ENCODE assay signal across 19 cellular contexts in genomic region chr1:29576510-29576909, GRCh38.
DNase-seq lines count a peak whose midpoint lies in the region; FAIRE-seq and TF ChIP-seq lines count a peak whose summit lies in the region.
"Had no signal": no experiment of that assay in that cellular context is flagged by ENCODE, and none has a peak within 500 bp of the region (broad histone marks: within the 10 kb centered on the region; RNA-seq: fewer than 3 reads in every experiment).

No MANE protein-coding gene starts in this region.

- TF ChIP-seq CTCF in bronchial epithelial cell (IDR thresholded peaks at IDR 0.05; ENCODE audit: insufficient read depth, low read length, severe bottlenecking) (no peak), lower leg skin (IDR thresholded peaks at IDR 0.05) (no peak)

- intact Hi-C loops in lower leg skin (cut with DNase I; ENCODE audit: low total_unique reads), result no loop called here

- FAIRE-seq in bronchial epithelial cell (lab: Jason Lieb, UNC), result peak; percentile 23
- FAIRE-seq: A204.1 had no signal

- no peaks in the 10 kb centered on the region for H3K27me3 ChIP-seq in bronchial epithelial cell (ENCODE audit: control insufficient read depth, insufficient read depth, low read length)

- TF ChIP-seq POLR2A in lower leg skin (IDR thresholded peaks at IDR 0.05), result no peak

- H3K4me3 ChIP-seq in bronchial epithelial cell (ENCODE audit: low read depth, low read length) (no peak overlapping the region), lower leg skin (ENCODE audit: low read depth, poor library complexity, severe bottlenecking) (no peak overlapping the region)
- H3K4me3 ChIP-seq: SK-N-MC had no signal

- DNase-seq in NCI-H748 (lab: John Stamatoyannopoulos, UW; ENCODE audit: unreplicated experiment) (peak; percentile 16), NCI-H748 treated with DMSO at 0.1 percent for 48 hours (lab: John Stamatoyannopoulos, UW) (no peak), NCI-H2196 (lab: John Stamatoyannopoulos, UW; ENCODE audit: unreplicated experiment) (peak; percentile 80), bronchial epithelial cell (ENCODE audit: low read depth) (peak; percentile 93), mesenteric fat pad (ENCODE audit: low spot score) (peak; percentile 37), lower leg skin (ENCODE audit: low spot score in 2 of 2) (no peak), HK-2 (ENCODE audit: unreplicated experiment) (no peak), NCI-H2107 (lab: John Stamatoyannopoulos, UW) (no peak)
- DNase-seq: CD8-positive, alpha-beta memory T cell; DMS79 treated with DMSO at 0.1 percent for 48 hours; KBM-7; NCI-H1092 treated with DMSO at 0.1 percent for 48 hours; NCI-H2029 treated with DMSO at 0.1 percent for 48 hours; NCI-H226; NCI-H510A treated with DMSO at 0.1 percent for 48 hours; SHP77 treated with DMSO at 0.1 percent for 48 hours; SW 1271 had no signal

- no peaks in the 10 kb centered on the region for H3K36me3 ChIP-seq in bronchial epithelial cell (ENCODE audit: control insufficient read depth, insufficient read depth, low read length)

- WGBS in lower leg skin, 2 donors, result 70 to 79% methylated on average over 6 of the region's 6 CpGs

Comparison
In these comparisons a context has a peak if more than half of its experiments do, and no peak if none do; other contexts are left out.
1. DNase-seq: peak in NCI-H748 (single experiment), NCI-H2196 (single experiment), bronchial epithelial cell (single experiment) and mesenteric fat pad (single experiment); none in NCI-H748 treated with DMSO at 0.1 percent for 48 hours (single experiment), lower leg skin (0 of 2), HK-2 (single experiment) and NCI-H2107 (single experiment).